Comparison of ENCODE assay signal across 9 cellular contexts in the genomic region with DNA sequence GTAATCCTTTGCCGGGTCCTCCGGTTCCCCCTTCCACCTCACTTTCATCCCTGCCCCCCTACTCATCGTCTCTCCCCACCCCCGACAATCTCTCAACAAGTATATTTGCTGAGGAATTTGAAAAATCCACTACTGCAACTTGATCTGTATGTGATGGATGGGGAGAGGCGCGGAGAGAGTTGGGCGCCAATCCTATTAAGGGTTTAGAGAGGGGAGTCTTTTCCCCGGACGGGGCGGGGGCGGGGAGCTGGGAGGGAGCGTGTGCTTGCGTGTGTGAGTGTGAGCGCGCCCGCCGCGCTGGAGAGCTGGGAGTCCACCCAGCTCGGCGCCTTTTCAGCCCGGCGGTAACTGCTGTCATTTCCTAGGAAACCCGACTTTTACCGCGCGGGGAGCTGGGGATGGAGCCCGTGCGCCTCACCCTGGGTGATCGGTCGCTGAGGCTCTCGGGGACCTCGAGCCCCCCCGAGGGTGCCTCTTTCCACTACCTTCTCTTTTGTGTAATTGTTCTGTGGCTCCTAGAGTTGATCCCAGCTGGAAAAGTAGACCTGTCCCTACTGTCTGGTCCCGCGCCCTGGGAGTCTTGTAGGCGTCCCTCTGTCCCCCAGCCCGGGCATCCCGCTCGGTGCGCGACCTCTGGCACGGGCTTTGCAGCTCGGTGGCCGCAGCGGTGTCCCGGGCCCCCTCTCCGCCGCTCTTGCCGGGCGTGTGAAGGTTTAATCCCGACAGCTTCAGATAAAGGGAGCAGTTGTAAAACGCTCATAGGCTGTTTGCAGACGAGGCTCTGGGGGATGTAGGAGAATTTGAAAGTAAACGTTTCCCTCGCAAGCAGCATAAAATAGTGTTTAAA. TPM values are rescaled to one million over a fixed set of nuclear protein-coding genes. Genes with fewer than 3 reads are reported as not detected.
DNase-seq lines count a peak whose midpoint lies in the region; ATAC-seq, FAIRE-seq and TF ChIP-seq lines count a peak whose summit lies in the region.
"Had no signal": no experiment of that assay in that cellular context is flagged by ENCODE, and none has a peak within 500 bp of the region (broad histone marks: within the 10 kb centered on the region; RNA-seq: fewer than 3 reads in every experiment).

No MANE protein-coding gene starts in this region.

- H3K27me3 Mint-ChIP-seq in chondrocyte (ENCODE audit: low read depth) (no peaks in the 10 kb centered on the region), type B pancreatic cell (peaks cover 61% of the 10 kb centered on the region)

- FAIRE-seq in RCC 7860 (lab: Jason Lieb, UNC): no peak

- peak overlapping the region; percentile 84 for H3K27ac Mint-ChIP-seq in chondrocyte (ENCODE audit: unreplicated experiment)
- H3K27ac Mint-ChIP-seq in type B pancreatic cell: peak overlapping the region; percentile 77

- intact Hi-C loops in lower lobe of right lung (cut with DNase I): no loop called here

- H3K9me3 ChIP-seq in lower lobe of right lung: no peaks in the 10 kb centered on the region

- H3K4me1 Mint-ChIP-seq in chondrocyte (ENCODE audit: low read depth): peaks cover 58% of the 10 kb centered on the region
- peaks cover 57% of the 10 kb centered on the region for H3K4me1 Mint-ChIP-seq in type B pancreatic cell (ENCODE audit: unreplicated experiment)

- H3K36me3 Mint-ChIP-seq in chondrocyte (ENCODE audit: low read depth) (peaks cover 2% of the 10 kb centered on the region), type B pancreatic cell (no peaks in the 10 kb centered on the region)

- H3K9me3 Mint-ChIP-seq in chondrocyte (ENCODE audit: low read depth) (no peaks in the 10 kb centered on the region), type B pancreatic cell (no peaks in the 10 kb centered on the region)

- peak; percentile 45 for DNase-seq in D341Med (ENCODE audit: low spot score)
- peak; percentile 15 for DNase-seq in NCI-H1048 (lab: John Stamatoyannopoulos, UW)
- no peak for DNase-seq in chondrocyte (ENCODE audit: low spot score)
- DNase-seq in lower lobe of right lung: no peak
- DNase-seq in type B pancreatic cell (ENCODE audit: extremely low spot score, unreplicated experiment): no peak
- no peak for DNase-seq in RCC 7860 (ENCODE audit: low spot score)
- DNase-seq in cerebellar cortex (ENCODE audit: low spot score): no peak

- H3K4me3 Mint-ChIP-seq in chondrocyte (ENCODE audit: unreplicated experiment) (peak overlapping the region; percentile 91), type B pancreatic cell (peak overlapping the region; percentile 93)

- H3K27ac ChIP-seq in lower lobe of right lung: peak overlapping the region; percentile 64
- H3K27ac ChIP-seq: KMS-11 had no signal

- peaks cover 93% of the 10 kb centered on the region for H3K27me3 ChIP-seq in lower lobe of right lung (ENCODE audit: low read depth)

- no peaks in the 10 kb centered on the region for H3K36me3 ChIP-seq in lower lobe of right lung

- peak; percentile 30 to 31 for ATAC-seq in lower lobe of right lung
- no peak for ATAC-seq in HG03442 (IDR thresholded peaks at IDR 0.05; ENCODE audit: unreplicated experiment)

- TF ChIP-seq CTCF in chondrocyte (IDR thresholded peaks at IDR 0.05): no peak
- TF ChIP-seq CTCF in lower lobe of right lung (IDR thresholded peaks at IDR 0.05): no peak
- no peak for TF ChIP-seq CTCF in type B pancreatic cell (conservative IDR thresholded peaks at IDR 0.05)

- H3K4me1 ChIP-seq in lower lobe of right lung: peaks cover 27% of the 10 kb centered on the region

- peak overlapping the region; percentile 55 for H3K4me3 ChIP-seq in lower lobe of right lung

RNA-seq across cellular contexts. Expression of a gene that starts 1.5 kb away (rescaled TPM):
- 31.1 to 37.0 TPM (median 36.0 TPM) in 3 replicates for total RNA-seq in chondrocyte
- 3.3 TPM for total RNA-seq in lower lobe of right lung
- 10.5 and 28.6 TPM in 2 replicates for total RNA-seq in type B pancreatic cell (ENCODE audit: low replicate concordance)

Comparison
In these comparisons a context has a peak if more than half of its experiments do, and no peak if none do; other contexts are left out.
1. DNase-seq: peak in D341Med (single experiment) and NCI-H1048 (single experiment); none in chondrocyte (single experiment), lower lobe of right lung (single experiment), type B pancreatic cell (single experiment), RCC 7860 (single experiment) and cerebellar cortex (single experiment).